Comparison of ENCODE assay signal across 11 cellular contexts in the genomic region with DNA sequence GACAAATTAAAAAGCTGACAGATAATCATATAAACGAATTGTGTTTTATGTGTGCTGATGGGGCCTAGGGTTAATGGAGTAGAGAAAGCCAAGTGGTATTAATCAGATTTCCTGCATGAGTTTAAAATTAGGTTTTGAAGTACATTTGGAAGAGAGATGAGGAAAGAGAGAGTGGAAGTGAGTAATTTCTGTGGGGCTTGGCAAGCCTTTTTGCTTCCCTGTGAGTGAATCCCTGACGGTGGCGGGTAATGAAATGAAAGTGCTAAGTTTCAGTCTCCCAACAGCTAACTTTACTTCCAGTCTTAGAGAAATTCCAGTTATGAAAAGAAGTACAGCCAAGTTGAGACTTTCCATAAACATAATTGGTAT.
DNase-seq lines count a peak whose midpoint lies in the region; ATAC-seq and TF ChIP-seq lines count a peak whose summit lies in the region.
"Had no signal": no experiment of that assay in that cellular context is flagged by ENCODE, and none has a peak within 500 bp of the region (broad histone marks: within the 10 kb centered on the region; RNA-seq: fewer than 3 reads in every experiment).

No MANE protein-coding gene starts in this region.

- H3K36me3 ChIP-seq in BLaER1 treated with 17β-estradiol and CSF1 and Interleukin-3, amounts not matched to agents 10 nM and 100 nM: no peaks in the 10 kb centered on the region
- no peaks in the 10 kb centered on the region for H3K36me3 ChIP-seq in esophagus squamous epithelium

- peak overlapping the region; percentile 39 for H3K27ac Mint-ChIP-seq in neural crest cell (ENCODE audit: unreplicated experiment)

- 37 to 46% methylated on average over 3 of the region's 3 CpGs for WGBS in esophagus squamous epithelium, 2 donors

- peaks cover 11 to 44% (median 22%) of the 10 kb centered on the region in 10 experiments; a peak in 19 of 20 replicates for H3K4me1 ChIP-seq in BLaER1 treated with 17β-estradiol and CSF1 and Interleukin-3, amounts not matched to agents 10 nM and 100 nM
- H3K4me1 ChIP-seq in esophagus squamous epithelium: peaks cover 0 to 21% (median 8%) of the 10 kb centered on the region in 3 donors

- DNase-seq in MV-4-11 (lab: John Stamatoyannopoulos, UW) (peak; percentile 61), esophagus squamous epithelium (lab: John Stamatoyannopoulos, UW) (no peak), neural crest cell (ENCODE audit: low read depth, low spot score) (no peak), NCI-H2196 (lab: John Stamatoyannopoulos, UW; ENCODE audit: unreplicated experiment) (no peak)
- DNase-seq in stimulated activated CD8-positive, alpha-beta memory T cell treated with anti-CD3 and anti-CD28 coated beads, Interleukin-4, amount 100 ng/mL, for 48 hours: no peak
- DNase-seq: effector memory CD4-positive, alpha-beta T cell; NCI-H1436 treated with DMSO at 0.1 percent for 48 hours had no signal

- H3K9me3 Mint-ChIP-seq in neural crest cell: no peaks in the 10 kb centered on the region

- peak overlapping the region in 6 of 11 experiments; percentile 34 to 58 (median 52); a peak in 8 of 22 replicates for H3K9ac ChIP-seq in BLaER1 treated with 17β-estradiol and CSF1 and Interleukin-3, amounts not matched to agents 10 nM and 100 nM

- H3K27ac ChIP-seq in BLaER1 treated with 17β-estradiol and CSF1 and Interleukin-3, amounts not matched to agents 10 nM and 100 nM: peak overlapping the region in 9 of 11 experiments; percentile 13 to 77 (median 60); a peak in 15 of 22 replicates
- H3K27ac ChIP-seq in esophagus squamous epithelium: peak overlapping the region in 3 of 4 donors; percentile 42 to 63 (median 53)
- H3K27ac ChIP-seq: VCaP had no signal

- H3K27me3 Mint-ChIP-seq in neural crest cell (ENCODE audit: low read depth): no peaks in the 10 kb centered on the region

- intact Hi-C loops in esophagus squamous epithelium (cut with DNase I): no loop called here

- H3K4me1 Mint-ChIP-seq in neural crest cell: peaks cover 42% of the 10 kb centered on the region

- no peaks in the 10 kb centered on the region for H3K9me3 ChIP-seq in BLaER1 treated with 17β-estradiol and CSF1 and Interleukin-3, amounts not matched to agents 10 nM and 100 nM (replicated peaks in 1 of 11)
- no peaks in the 10 kb centered on the region for H3K9me3 ChIP-seq in esophagus squamous epithelium

- ATAC-seq in GM21717 (IDR thresholded peaks at IDR 0.05; ENCODE audit: unreplicated experiment): no peak
- no peak for ATAC-seq in HG03159 (IDR thresholded peaks at IDR 0.05; ENCODE audit: unreplicated experiment)

- no peak overlapping the region for H3K4me3 Mint-ChIP-seq in neural crest cell

- H4K20me1 ChIP-seq in BLaER1 treated with 17β-estradiol and CSF1 and Interleukin-3, amounts not matched to agents 10 nM and 100 nM: no peaks in the 10 kb centered on the region; a peak in 2 of 22 replicates

- no peak for TF ChIP-seq CTCF in esophagus squamous epithelium (IDR thresholded peaks at IDR 0.05)
- TF ChIP-seq CTCF in neural crest cell (conservative IDR thresholded peaks at IDR 0.05): no peak

- H3K4me3 ChIP-seq in BLaER1 treated with 17β-estradiol and CSF1 and Interleukin-3, amounts not matched to agents 10 nM and 100 nM: peak overlapping the region in 4 of 10 experiments; percentile 3 to 30 (median 22); a peak in 2 of 20 replicates
- peak overlapping the region in 3 of 4 donors; percentile 1 to 42 (median 6) for H3K4me3 ChIP-seq in esophagus squamous epithelium

- no peak for TF ChIP-seq POLR2A in esophagus squamous epithelium (IDR thresholded peaks at IDR 0.05)

- H3K4me2 ChIP-seq in BLaER1 treated with 17β-estradiol and CSF1 and Interleukin-3, amounts not matched to agents 10 nM and 100 nM: peak overlapping the region in 10 of 11 experiments; percentile 8 to 84 (median 72); a peak in 19 of 22 replicates

- H3K36me3 Mint-ChIP-seq in neural crest cell (ENCODE audit: low read depth): no peaks in the 10 kb centered on the region

- no peaks in the 10 kb centered on the region for H3K27me3 ChIP-seq in BLaER1 treated with 17β-estradiol and CSF1 and Interleukin-3, amounts not matched to agents 10 nM and 100 nM
- H3K27me3 ChIP-seq in esophagus squamous epithelium: no peaks in the 10 kb centered on the region
